Comparison of ENCODE assay signal across 8 cellular contexts in genomic region chr12:124928095-124928911, GRCh38. TPM values are rescaled to one million over a fixed set of nuclear protein-coding genes. Genes with fewer than 3 reads are reported as not detected.
DNase-seq lines count a peak whose midpoint lies in the region; ATAC-seq and TF ChIP-seq lines count a peak whose summit lies in the region.

No MANE protein-coding gene starts in this region.

- ATAC-seq in HG03108 (IDR thresholded peaks at IDR 0.05; ENCODE audit: unreplicated experiment): peak; percentile 28
- ATAC-seq in WTC11: no peak; the same call in 1 of the 2 replicates

- peak; percentile 26 to 33 for DNase-seq in activated CD4-positive, alpha-beta T cell treated with anti-CD3 and anti-CD28 coated beads for 4 hours
- no peak for DNase-seq in activated CD4-positive, alpha-beta T cell treated with anti-CD3 and anti-CD28 coated beads, Interleukin-2, amount 50 U/mL, for 1 hour
- peak; percentile 35 for DNase-seq in WTC11 (ENCODE audit: low spot score)
- DNase-seq in fibroblast of lung (ENCODE audit: low read depth in 2 of 2): peak; percentile 86 to 97
- DNase-seq in neural crest cell (ENCODE audit: low read depth, low spot score): no peak
- no peak for DNase-seq in stimulated activated naive CD4-positive, alpha-beta T cell treated with Interleukin-2 at 50 U/mL for 16 hours (lab: John Stamatoyannopoulos, UW)
- no peak for DNase-seq in iPS-NIHi7 (ENCODE audit: extremely low spot score)

- no peaks in the 10 kb centered on the region for H4K20me1 ChIP-seq in fibroblast of lung (ENCODE audit: control insufficient read depth, extremely low read depth, insufficient read depth, low read length)

- H3K4me2 ChIP-seq in fibroblast of lung (ENCODE audit: extremely low read depth, insufficient read depth, low read length): peak overlapping the region; percentile 91

- no peaks in the 10 kb centered on the region for H3K9me3 Mint-ChIP-seq in WTC11
- H3K9me3 Mint-ChIP-seq in neural crest cell: peaks cover 7% of the 10 kb centered on the region

- H3K27ac Mint-ChIP-seq in WTC11: peak overlapping the region; percentile 88
- peak overlapping the region; percentile 88 for H3K27ac Mint-ChIP-seq in neural crest cell (ENCODE audit: unreplicated experiment)

- peaks cover 12% of the 10 kb centered on the region for H3K4me1 Mint-ChIP-seq in WTC11
- peaks cover 21% of the 10 kb centered on the region for H3K4me1 Mint-ChIP-seq in neural crest cell

- peak overlapping the region; percentile 36 to 95 (median 58) for H3K4me3 ChIP-seq in fibroblast of lung (replicated peaks in 1 of 4; ENCODE audit: control extremely low read depth in 1 of 4, insufficient read depth in 1 of 4, low read depth in 3 of 4, low read length in 4 of 4)

- no peaks in the 10 kb centered on the region for H3K36me3 ChIP-seq in fibroblast of lung (ENCODE audit: control insufficient read depth, insufficient read depth, low read length)

- H3K27ac ChIP-seq in fibroblast of lung (ENCODE audit: insufficient read depth, low read length): peak overlapping the region; percentile 94

- no peaks in the 10 kb centered on the region for H3K79me2 ChIP-seq in fibroblast of lung (ENCODE audit: control insufficient read depth, insufficient read depth, low read length)

- POLR2A ChIA-PET in WTC11 (lab: Charles Lee): interaction anchor here (0.6 kb wide), 4 partner anchors 11 to 97 kb away, joined by 3 to 4 read pairs (median 4); no protein-coding TSS in a partner anchor

- peak overlapping the region; percentile 52 for H3K9ac ChIP-seq in fibroblast of lung (ENCODE audit: insufficient read depth, low read length)

- H3K9me3 ChIP-seq in fibroblast of lung (ENCODE audit: control insufficient read depth, insufficient read depth, low read depth, low read length): no peaks in the 10 kb centered on the region

- H3K27me3 ChIP-seq in fibroblast of lung (ENCODE audit: control insufficient read depth, insufficient read depth, low read length): no peaks in the 10 kb centered on the region

- peaks cover 4% of the 10 kb centered on the region for H3K27me3 Mint-ChIP-seq in WTC11 (ENCODE audit: low read depth)
- H3K27me3 Mint-ChIP-seq in neural crest cell (ENCODE audit: low read depth): peaks cover 19% of the 10 kb centered on the region

- TF ChIP-seq CTCF in WTC11 (IDR thresholded peaks at IDR 0.05) (no peak), fibroblast of lung (conservative IDR thresholded peaks at IDR 0.05 in 1 of 2, IDR thresholded peaks at IDR 0.05 in 1 of 2; ENCODE audit: low read depth in 1 of 2, low read length in 2 of 2) (no peak), neural crest cell (conservative IDR thresholded peaks at IDR 0.05) (no peak)

- H2AFZ ChIP-seq in fibroblast of lung (ENCODE audit: low read length): peak overlapping the region; percentile 70

- peak overlapping the region; percentile 99 for H3K4me3 Mint-ChIP-seq in WTC11
- peak overlapping the region; percentile 95 for H3K4me3 Mint-ChIP-seq in neural crest cell

- CTCF ChIA-PET in WTC11 (lab: Charles Lee): interaction anchor here (1.2 to 2.4 kb wide), 2 partner anchors 12 to 22 kb away, joined by 4 to 12 read pairs; no protein-coding TSS in a partner anchor

- H3K36me3 Mint-ChIP-seq in WTC11 (no peaks in the 10 kb centered on the region), neural crest cell (ENCODE audit: low read depth) (peaks cover 8% of the 10 kb centered on the region)

- H3K4me1 ChIP-seq in fibroblast of lung (ENCODE audit: control insufficient read depth, extremely low read depth, insufficient read depth, low read length): peaks cover 8% of the 10 kb centered on the region

TF ChIP-seq in WTC11, 78 proteins besides CTCF, POLR2A, EP300 and RAD21:
- no peak for TF ChIP-seq E2F5 (CRISPR knock-in tag; IDR thresholded peaks at IDR 0.05)
- no peak for TF ChIP-seq PRDM15 (CRISPR knock-in tag; IDR thresholded peaks at IDR 0.05)
- no peak for TF ChIP-seq GTF2I (CRISPR knock-in tag; conservative IDR thresholded peaks at IDR 0.05)
- TF ChIP-seq, protein P1, sequence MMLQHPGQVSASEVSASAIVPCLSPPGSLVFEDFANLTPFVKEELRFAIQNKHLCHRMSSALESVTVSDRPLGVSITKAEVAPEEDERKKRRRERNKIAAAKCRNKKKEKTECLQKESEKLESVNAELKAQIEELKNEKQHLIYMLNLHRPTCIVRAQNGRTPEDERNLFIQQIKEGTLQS (CRISPR knock-in tag; conservative IDR thresholded peaks at IDR 0.05): no peak
- TF ChIP-seq, protein P2, sequence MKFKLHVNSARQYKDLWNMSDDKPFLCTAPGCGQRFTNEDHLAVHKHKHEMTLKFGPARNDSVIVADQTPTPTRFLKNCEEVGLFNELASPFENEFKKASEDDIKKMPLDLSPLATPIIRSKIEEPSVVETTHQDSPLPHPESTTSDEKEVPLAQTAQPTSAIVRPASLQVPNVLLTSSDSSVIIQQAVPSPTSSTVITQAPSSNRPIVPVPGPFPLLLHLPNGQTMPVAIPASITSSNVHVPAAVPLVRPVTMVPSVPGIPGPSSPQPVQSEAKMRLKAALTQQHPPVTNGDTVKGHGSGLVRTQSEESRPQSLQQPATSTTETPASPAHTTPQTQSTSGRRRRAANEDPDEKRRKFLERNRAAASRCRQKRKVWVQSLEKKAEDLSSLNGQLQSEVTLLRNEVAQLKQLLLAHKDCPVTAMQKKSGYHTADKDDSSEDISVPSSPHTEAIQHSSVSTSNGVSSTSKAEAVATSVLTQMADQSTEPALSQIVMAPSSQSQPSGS (CRISPR knock-in tag; IDR thresholded peaks at IDR 0.05; ENCODE audit: borderline replicate concordance, low read depth): no peak
- no peak for TF ChIP-seq ZNF219 (CRISPR knock-in tag; IDR thresholded peaks at IDR 0.05; ENCODE audit: borderline replicate concordance)
- TF ChIP-seq, protein P3, sequence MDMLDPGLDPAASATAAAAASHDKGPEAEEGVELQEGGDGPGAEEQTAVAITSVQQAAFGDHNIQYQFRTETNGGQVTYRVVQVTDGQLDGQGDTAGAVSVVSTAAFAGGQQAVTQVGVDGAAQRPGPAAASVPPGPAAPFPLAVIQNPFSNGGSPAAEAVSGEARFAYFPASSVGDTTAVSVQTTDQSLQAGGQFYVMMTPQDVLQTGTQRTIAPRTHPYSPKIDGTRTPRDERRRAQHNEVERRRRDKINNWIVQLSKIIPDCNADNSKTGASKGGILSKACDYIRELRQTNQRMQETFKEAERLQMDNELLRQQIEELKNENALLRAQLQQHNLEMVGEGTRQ (CRISPR knock-in tag; IDR thresholded peaks at IDR 0.05): no peak
- no peak for TF ChIP-seq ZMAT4 (CRISPR knock-in tag; IDR thresholded peaks at IDR 0.05)

RNA-seq across cellular contexts. Expression of gene UBC, which starts 13.9 kb away (rescaled TPM):
- 530 to 561 TPM (median 544 TPM) in 3 replicates for total RNA-seq in WTC11 (2021)
- total RNA-seq in fibroblast of lung: 1,743 and 2,362 TPM in 2 replicates
- polyA plus RNA-seq in fibroblast of lung: 2,019 and 3,087 TPM in 2 replicates
- 1,272 and 1,540 TPM in 2 replicates for polyA plus RNA-seq in fibroblast of lung (2012)
- polyA minus RNA-seq in fibroblast of lung (ENCODE audit: low replicate concordance): 2,337 and 2,675 TPM in 2 replicates
- 673 and 687 TPM in 2 replicates for total RNA-seq in neural crest cell

Comparison
In these comparisons a context has a peak if more than half of its experiments do, and no peak if none do; other contexts are left out.
1. DNase-seq: peak in activated CD4-positive, alpha-beta T cell treated with anti-CD3 and anti-CD28 coated beads for 4 hours (2 of 2), WTC11 (single experiment) and fibroblast of lung (2 of 2); none in activated CD4-positive, alpha-beta T cell treated with anti-CD3 and anti-CD28 coated beads, Interleukin-2, amount 50 U/mL, for 1 hour (single experiment), neural crest cell (single experiment), stimulated activated naive CD4-positive, alpha-beta T cell treated with Interleukin-2 at 50 U/mL for 16 hours (single experiment) and iPS-NIHi7 (single experiment).